1 cellular context compared by ENCODE assay signal in genomic region chr10:44293842-44294241, GRCh38.
A peak's percentile ranks its signal among the peaks of the same experiment; 100 is the strongest.
TF ChIP-seq lines count a peak whose summit lies in the region.

No MANE protein-coding gene starts in this region.

TF ChIP-seq in liver, 16 proteins besides CTCF, POLR2A, EP300 and RAD21 (continued from another document):
- no peak for TF ChIP-seq EGR1 (IDR thresholded peaks at IDR 0.05; ENCODE audit: low read depth in 2 of 2)
- TF ChIP-seq JUND (IDR thresholded peaks at IDR 0.05), result peak in 1 of 2 donors; percentile 41
- TF ChIP-seq HNF4A (conservative IDR thresholded peaks at IDR 0.05), result no peak
- TF ChIP-seq GABPA (IDR thresholded peaks at IDR 0.05 in 1 of 2, conservative IDR thresholded peaks at IDR 0.05 in 1 of 2), result no peak
- peak; percentile 19 for TF ChIP-seq TAF1 (conservative IDR thresholded peaks at IDR 0.05)
- TF ChIP-seq RXRA (IDR thresholded peaks at IDR 0.05), result peak in 1 of 2 donors; percentile 20
- TF ChIP-seq MAX (IDR thresholded peaks at IDR 0.05), result no peak
- no peak for TF ChIP-seq FOXA2 (IDR thresholded peaks at IDR 0.05)
- no peak for TF ChIP-seq SP1 (IDR thresholded peaks at IDR 0.05)
